In genomic region chr17:76036497-76037380, GRCh38 we compare ENCODE assay signal across 2 cellular contexts.
A peak's percentile ranks its signal among the peaks of the same experiment; 100 is the strongest.
TF ChIP-seq lines count a peak whose summit lies in the region.

No MANE protein-coding gene starts in this region.

TF ChIP-seq in A549, 52 proteins besides CTCF, POLR2A, EP300 and RAD21:
- TF ChIP-seq RCOR1 (IDR thresholded peaks at IDR 0.05; ENCODE audit: low read depth, low read length) (no peak), POLR2AphosphoS2 (conservative IDR thresholded peaks at IDR 0.05; ENCODE audit: low read length) (no peak), HOXA7 (CRISPR knock-in tag; IDR thresholded peaks at IDR 0.05) (no peak), RNF2 (IDR thresholded peaks at IDR 0.05; ENCODE audit: borderline replicate concordance, low read depth) (no peak), EHF (CRISPR knock-in tag; IDR thresholded peaks at IDR 0.05) (no peak), NFE2L2 (conservative IDR thresholded peaks at IDR 0.05; ENCODE audit: low read length) (no peak), RARB (CRISPR knock-in tag; IDR thresholded peaks at IDR 0.05) (no peak), EHMT2 (IDR thresholded peaks at IDR 0.05; ENCODE audit: low read depth) (no peak), HOXB13 (CRISPR knock-in tag; IDR thresholded peaks at IDR 0.05; ENCODE audit: low read depth) (no peak), SMC3 (IDR thresholded peaks at IDR 0.05) (no peak), FOXS1 (CRISPR knock-in tag; IDR thresholded peaks at IDR 0.05) (no peak), MYC (IDR thresholded peaks at IDR 0.05; ENCODE audit: borderline replicate concordance, low read length) (no peak)

TF ChIP-seq in H1, 55 proteins besides CTCF, POLR2A, EP300 and RAD21:
- TF ChIP-seq CEBPB (IDR thresholded peaks at IDR 0.05; ENCODE audit: low read depth, low read length), result 0 out of 2 replicates have a peak, but pooled peaks have one; percentile 5
- TF ChIP-seq TAF1 (IDR thresholded peaks at IDR 0.05; ENCODE audit: low read depth, low read length), result no peak
